Comparison of ENCODE assay signal across 10 cellular contexts in the genomic region with DNA sequence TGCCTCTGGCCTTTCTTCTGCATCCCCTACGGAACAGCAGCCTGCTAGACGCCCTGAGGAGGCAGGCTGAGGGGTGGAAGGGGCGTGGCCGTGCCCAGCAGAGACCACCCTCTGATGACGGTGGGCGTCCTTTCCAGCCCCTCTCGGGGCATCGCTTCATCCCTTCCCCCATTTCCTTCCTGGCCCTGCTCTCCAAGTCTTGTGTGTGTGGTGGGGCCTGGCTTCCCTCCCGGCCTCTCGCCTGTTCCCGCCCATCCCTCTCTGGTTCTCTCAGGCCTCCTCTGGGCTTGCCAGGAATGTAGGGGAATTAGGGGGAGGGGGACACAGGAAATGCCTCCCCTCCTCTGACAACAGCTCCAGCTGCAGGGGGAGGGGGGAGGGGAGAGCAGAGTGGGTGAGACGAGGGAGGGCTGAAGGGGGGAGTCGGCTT. TPM values are rescaled to one million over a fixed set of nuclear protein-coding genes. Genes with fewer than 3 reads are reported as not detected.
A peak's percentile ranks its signal among the peaks of the same experiment; 100 is the strongest.
DNase-seq lines count a peak whose midpoint lies in the region; ATAC-seq and TF ChIP-seq lines count a peak whose summit lies in the region.
"Had no signal": no experiment of that assay in that cellular context is flagged by ENCODE, and none has a peak within 500 bp of the region (broad histone marks: within the 10 kb centered on the region; RNA-seq: fewer than 3 reads in every experiment).

No MANE protein-coding gene starts in this region.

- H3K4me3 ChIP-seq in iPS-20b (ENCODE audit: low read length): peak overlapping the region; percentile 35; the same call in 1 of the 2 replicates
- no peak overlapping the region for H3K4me3 ChIP-seq in gastrocnemius medialis

- H3K27ac Mint-ChIP-seq in brain: peak overlapping the region; percentile 82 to 94 (median 92)

- intact Hi-C loops in gastrocnemius medialis (cut with DNase I; ENCODE audit: low total_unique reads): no loop called here

- H3K27me3 ChIP-seq in iPS-20b (ENCODE audit: insufficient read depth, low read length) (no peaks in the 10 kb centered on the region), gastrocnemius medialis (no peaks in the 10 kb centered on the region)

- H3K36me3 ChIP-seq in iPS-20b (ENCODE audit: insufficient read depth, low read depth, low read length) (peaks cover 7% of the 10 kb centered on the region; the same call in 1 of the 2 replicates), gastrocnemius medialis (no peaks in the 10 kb centered on the region)

- ATAC-seq in gastrocnemius medialis (peak in 1 of 2 donors; percentile 32), HG03097 (IDR thresholded peaks at IDR 0.05; ENCODE audit: low FRiP score, unreplicated experiment) (no peak), GM21825 (IDR thresholded peaks at IDR 0.05; ENCODE audit: unreplicated experiment) (no peak), GM18873 (IDR thresholded peaks at IDR 0.05; ENCODE audit: low FRiP score, unreplicated experiment) (no peak)

- H3K27me3 Mint-ChIP-seq in brain: no peaks in the 10 kb centered on the region

- H3K27ac ChIP-seq in iPS-20b (ENCODE audit: low read length): peak overlapping the region; percentile 6
- H3K27ac ChIP-seq in gastrocnemius medialis: peak overlapping the region in 3 of 4 donors; percentile 46 to 52 (median 51)

- peaks cover 50% of the 10 kb centered on the region for H3K4me1 Mint-ChIP-seq in brain

- peaks cover 48% of the 10 kb centered on the region for H3K36me3 Mint-ChIP-seq in brain

- no peaks in the 10 kb centered on the region for H3K9me3 ChIP-seq in iPS-20b (ENCODE audit: insufficient read depth, low read depth, low read length)
- H3K9me3 ChIP-seq in gastrocnemius medialis: no peaks in the 10 kb centered on the region

- H3K9ac ChIP-seq in iPS-20b (ENCODE audit: low read depth, low read length): peak overlapping the region; percentile 70; the same call in 1 of the 2 replicates

- peak overlapping the region; percentile 16 to 61 (median 51) for H3K4me3 Mint-ChIP-seq in brain

- DNase-seq in GM04503 (ENCODE audit: low read depth) (peak; percentile 55), gastrocnemius medialis (no peak), GM13977 (ENCODE audit: low spot score) (no peak)
- DNase-seq: central memory CD4-positive, alpha-beta T cell; NCI-H187 had no signal

- no peak for TF ChIP-seq CTCF in brain (conservative IDR thresholded peaks at IDR 0.05)
- TF ChIP-seq CTCF in gastrocnemius medialis (IDR thresholded peaks at IDR 0.05 in 4 of 5, conservative IDR thresholded peaks at IDR 0.05 in 1 of 5): no peak
- no peak for TF ChIP-seq CTCF in GM13977 (IDR thresholded peaks at IDR 0.05; ENCODE audit: extremely low read depth, insufficient read depth, missing control alignments)

- H3K4me1 ChIP-seq in iPS-20b (ENCODE audit: insufficient read depth, low read length) (peaks cover 30% of the 10 kb centered on the region), gastrocnemius medialis (peaks cover 63 to 65% of the 10 kb centered on the region in 2 donors)

- peaks cover 0 to 19% (median 0%) of the 10 kb centered on the region in 5 experiments for H3K9me3 Mint-ChIP-seq in brain

- TF ChIP-seq POLR2A in gastrocnemius medialis (IDR thresholded peaks at IDR 0.05): no peak

- in situ Hi-C loops in gastrocnemius medialis (cut with MboI; ENCODE audit: low sequenced_read_pairs in 4 of 4): no loop called here
- in situ Hi-C loops in GM13977 (cut with MboI; ENCODE audit: low pct_unique_long_range_greater_than_20kb, low sequenced_read_pairs, unreplicated experiment): no loop called here

RNA-seq across cellular contexts. Expression of a gene that starts 51.1 kb away (rescaled TPM):
- polyA plus RNA-seq in brain (ENCODE audit: insufficient read depth, low read depth, low replicate concordance): 48.5 TPM
- total RNA-seq in gastrocnemius medialis: 10 to 100 TPM in 3 of 4 donors, 1 to 10 TPM in 1; 7.8 to 32.2 (median 22.4) TPM
